ENCODE assay signal across 10 cellular contexts in genomic region chr13:59771272-59771671, GRCh38.
DNase-seq lines count a peak whose midpoint lies in the region; TF ChIP-seq lines count a peak whose summit lies in the region.
"Had no signal": no experiment of that assay in that cellular context is flagged by ENCODE, and none has a peak within 500 bp of the region (broad histone marks: within the 10 kb centered on the region; RNA-seq: fewer than 3 reads in every experiment).

No MANE protein-coding gene starts in this region.

- H3K4me3 ChIP-seq in parathyroid adenoma (ENCODE audit: low read depth, low read length): no peak overlapping the region
- H3K4me3 ChIP-seq in esophagus squamous epithelium: no peak overlapping the region
- H3K4me3 ChIP-seq: MG63 had no signal

- no peak for TF ChIP-seq POLR2A in esophagus squamous epithelium (IDR thresholded peaks at IDR 0.05)

- intact Hi-C loops in esophagus squamous epithelium (cut with DNase I): no loop called here

- peak overlapping the region; percentile 64 for H2AFZ ChIP-seq in parathyroid adenoma

- H3K9me3 ChIP-seq in parathyroid adenoma (ENCODE audit: control insufficient read depth, low read length): no peaks in the 10 kb centered on the region
- H3K9me3 ChIP-seq in esophagus squamous epithelium: no peaks in the 10 kb centered on the region
- H3K9me3 ChIP-seq: MG63 had no signal

- no peak overlapping the region for H3K4me2 ChIP-seq in parathyroid adenoma (ENCODE audit: low read length)

- no peaks in the 10 kb centered on the region for H3K36me3 ChIP-seq in parathyroid adenoma (ENCODE audit: control insufficient read depth, insufficient read depth, low read length)
- H3K36me3 ChIP-seq in esophagus squamous epithelium: no peaks in the 10 kb centered on the region

- H3K4me1 ChIP-seq in parathyroid adenoma (peaks cover 23% of the 10 kb centered on the region), esophagus squamous epithelium (peaks cover 0 to 21% (median 4%) of the 10 kb centered on the region in 3 donors)

- DNase-seq in DMS53 (lab: John Stamatoyannopoulos, UW): peak; percentile 0
- DNase-seq in DMS53 treated with DMSO at 0.1 percent for 48 hours (lab: John Stamatoyannopoulos, UW; ENCODE audit: unreplicated experiment): no peak
- DNase-seq in NCI-H2171 treated with DMSO at 0.1 percent for 48 hours (lab: John Stamatoyannopoulos, UW): peak; percentile 64
- DNase-seq in dedifferentiated amniotic fluid mesenchymal stem cell (ENCODE audit: extremely low spot score): peak; percentile 28
- no peak for DNase-seq in GM19238 (ENCODE audit: insufficient read length, low spot score)
- DNase-seq in esophagus squamous epithelium (lab: John Stamatoyannopoulos, UW): no peak
- DNase-seq in SK-N-DZ (ENCODE audit: low spot score): no peak
- DNase-seq: activated CD4-positive, alpha-beta T cell treated with anti-CD3 and anti-CD28 coated beads, Interleukin-2, amount 10 ng/mL, durations not matched to agents 7 days and 5 days; MG63 had no signal

- H3K27ac ChIP-seq in parathyroid adenoma (peak overlapping the region; percentile 86), esophagus squamous epithelium (no peak overlapping the region)

- TF ChIP-seq CTCF in parathyroid adenoma (IDR thresholded peaks at IDR 0.05) (peak; percentile 73), esophagus squamous epithelium (IDR thresholded peaks at IDR 0.05) (peak in 2 of 6 experiments; percentile 55 to 56)

- no peak overlapping the region for H3K9ac ChIP-seq in parathyroid adenoma

- no peaks in the 10 kb centered on the region for H3K79me2 ChIP-seq in parathyroid adenoma

- H3K27me3 ChIP-seq in parathyroid adenoma (ENCODE audit: control insufficient read depth, insufficient read depth, low read length) (no peaks in the 10 kb centered on the region), esophagus squamous epithelium (no peaks in the 10 kb centered on the region)
- H3K27me3 ChIP-seq: MG63 had no signal

Comparison
In these comparisons a context has a peak if more than half of its experiments do, and no peak if none do; other contexts are left out.
1. DNase-seq: peak in DMS53 (single experiment), NCI-H2171 treated with DMSO at 0.1 percent for 48 hours (single experiment) and dedifferentiated amniotic fluid mesenchymal stem cell (single experiment); none in DMS53 treated with DMSO at 0.1 percent for 48 hours (single experiment), GM19238 (single experiment), esophagus squamous epithelium (single experiment) and SK-N-DZ (single experiment).